ENCODE assay signal across 22 cellular contexts in the genomic region with DNA sequence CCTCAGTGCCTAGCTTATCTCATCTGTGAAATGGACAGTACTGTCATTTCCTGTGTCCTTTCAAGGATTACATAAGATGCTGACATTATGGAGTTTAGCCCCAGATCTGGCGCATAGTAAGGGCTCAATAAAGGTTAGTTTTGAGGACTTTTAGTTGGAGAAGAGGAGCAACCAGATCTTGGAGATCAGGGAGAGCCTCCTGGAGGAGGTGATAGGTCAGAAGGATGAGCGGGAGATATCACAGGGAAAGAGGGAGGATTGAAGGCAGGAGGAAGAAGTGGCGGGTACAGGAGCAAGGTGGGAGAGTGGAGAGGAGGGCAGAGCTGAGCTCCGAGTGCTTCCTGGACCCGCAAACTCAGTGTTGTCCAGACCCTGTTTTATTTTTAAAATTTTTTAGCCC.
"Had no signal": no experiment of that assay in that cellular context is flagged by ENCODE, and none has a peak within 500 bp of the region (broad histone marks: within the 10 kb centered on the region; RNA-seq: fewer than 3 reads in every experiment).

No MANE protein-coding gene starts in this region.

- H3K9me3 Mint-ChIP-seq: activated B cell treated with CpG ODN at 0.5 μM for 24 hours; immature natural killer cell; neural progenitor cell; stimulated activated naive CD8-positive, alpha-beta T cell treated with anti-CD3 and anti-CD28 coated beads, Interleukin-15, amount 100 ng/mL, for 72 hours; T-helper 2 cell treated with Interferon-gamma antibody and Interleukin-4, amounts not matched to agents 5 μg/mL and 100 μg/mL, for 36 hours had no signal

- H3K27me3 Mint-ChIP-seq: activated B cell treated with CpG ODN at 0.5 μM for 24 hours; activated naive CD8-positive, alpha-beta T cell; stimulated activated naive CD8-positive, alpha-beta T cell treated with anti-CD3 and anti-CD28 coated beads, Interleukin-15, amount 100 ng/mL, for 72 hours had no signal

- H3K4me3 Mint-ChIP-seq: activated B cell treated with CpG ODN at 0.5 μM for 24 hours; activated naive CD8-positive, alpha-beta T cell; immature natural killer cell; neural progenitor cell; stimulated activated naive CD8-positive, alpha-beta T cell treated with anti-CD3 and anti-CD28 coated beads, Interleukin-15, amount 100 ng/mL, for 72 hours; T-helper 2 cell treated with Interferon-gamma antibody and Interleukin-4, amounts not matched to agents 5 μg/mL and 100 μg/mL, for 36 hours had no signal

- H3K4me1 Mint-ChIP-seq: activated B cell treated with CpG ODN at 0.5 μM for 24 hours; immature natural killer cell; neural progenitor cell; stimulated activated naive CD8-positive, alpha-beta T cell treated with anti-CD3 and anti-CD28 coated beads, Interleukin-15, amount 100 ng/mL, for 72 hours had no signal

- H3K36me3 Mint-ChIP-seq: activated naive CD8-positive, alpha-beta T cell had no signal

- DNase-seq: activated B cell treated with CpG ODN at 0.5 μM for 24 hours; activated CD4-positive, alpha-beta T cell treated with anti-CD3 and anti-CD28 coated beads for 4 hours; activated CD8-positive, alpha-beta memory T cell treated with anti-CD3 and anti-CD28 coated beads, Interleukin-2, amount 50 U/mL, for 4 hours; activated gamma-delta T cell treated with Interleukin-2 at 50 U/mL for 16 hours; activated T-cell treated with anti-CD3 and anti-CD28 coated beads, Interleukin-2, amount 50 U/mL, for 48 hours; amygdala; brain microvascular endothelial cell; central memory CD4-positive, alpha-beta T cell; colonic mucosa; gastrocnemius medialis; heart right ventricle; immature natural killer cell; kidney glomerular epithelial cell; left ventricle myocardium inferior; right cardiac atrium; stimulated activated naive CD8-positive, alpha-beta T cell treated with anti-CD3 and anti-CD28 coated beads, Interleukin-15, amount 100 ng/mL, for 72 hours; transverse colon had no signal

- ATAC-seq: esophagus mucosa; gastrocnemius medialis; heart right ventricle; psoas muscle; right cardiac atrium; stimulated activated naive CD8-positive, alpha-beta T cell treated with anti-CD3 and anti-CD28 coated beads, Interleukin-15, amount 100 ng/mL, for 72 hours had no signal

- H3K27ac Mint-ChIP-seq: activated B cell treated with CpG ODN at 0.5 μM for 24 hours; activated naive CD8-positive, alpha-beta T cell; neural progenitor cell; T-helper 2 cell treated with Interferon-gamma antibody and Interleukin-4, amounts not matched to agents 5 μg/mL and 100 μg/mL, for 36 hours had no signal
